Comparison of ENCODE assay signal across 29 cellular contexts in genomic region chr17:22273308-22273707, GRCh38.
"Had no signal": no experiment of that assay in that cellular context is flagged by ENCODE, and none has a peak within 500 bp of the region (broad histone marks: within the 10 kb centered on the region; RNA-seq: fewer than 3 reads in every experiment).

No MANE protein-coding gene starts in this region.

- DNase-seq: activated B cell treated with CpG ODN at 0.5 μM for 24 hours; activated CD4-positive, alpha-beta T cell treated with anti-CD3 and anti-CD28 coated beads for 48 hours; activated CD4-positive, alpha-beta T cell treated with anti-CD3 and anti-CD28 coated beads, Interleukin-2, amount 50 U/mL, for 1 hour; activated CD4-positive, alpha-beta T cell treated with anti-CD3 and anti-CD28 coated beads, Interleukin-2, amount 50 U/mL, for 48 hours; activated CD8-positive, alpha-beta memory T cell treated with anti-CD3 and anti-CD28 coated beads for 24 hours; activated CD8-positive, alpha-beta T cell treated with anti-CD3 and anti-CD28 coated beads for 36 hours; activated effector memory CD4-positive, alpha-beta T cell treated with Interleukin-2 at 50 U/mL for 16 hours; activated gamma-delta T cell treated with Interleukin-2 at 50 U/mL for 16 hours; activated naive CD4-positive, alpha-beta T cell treated with anti-CD3 and anti-CD28 coated beads, Interleukin-2, amount 50 U/mL, for 16 hours; activated naive CD4-positive, alpha-beta T cell treated with Interleukin-2 at 50 U/mL for 16 hours; activated T-cell treated with anti-CD3 and anti-CD28 coated beads, Interleukin-2, amount 50 U/mL, for 4 hours; amniotic stem cell; anterior cingulate cortex; brain microvascular endothelial cell; effector CD8-positive, alpha-beta T cell; esophagus squamous epithelium; foreskin melanocyte; T-helper 1 cell; T-helper 17 cell; T1000; WERI-Rb-1 had no signal

- ATAC-seq: activated CD4-positive, CD25-positive, alpha-beta regulatory T cell treated with anti-CD3 and anti-CD28 coated beads, Interleukin-2, amount 50 U/mL, for 24 hours; activated CD8-positive, alpha-beta T cell treated with anti-CD3 and anti-CD28 coated beads for 36 hours; activated T-cell treated with anti-CD3 and anti-CD28 coated beads, Interleukin-2, amount 50 U/mL, for 4 hours; activated T-helper 17 cell treated with anti-CD3 and anti-CD28 coated beads, Interleukin-2, amount 50 U/mL, for 72 hours; gastroesophageal sphincter; T-helper 17 cell had no signal

- H3K4me1 ChIP-seq: esophagus squamous epithelium, gastroesophageal sphincter had no signal

- H3K36me3 ChIP-seq: brain microvascular endothelial cell, esophagus squamous epithelium, gastroesophageal sphincter, WERI-Rb-1 had no signal

- H3K27ac ChIP-seq: brain microvascular endothelial cell, epithelial cell of prostate, esophagus squamous epithelium, gastroesophageal sphincter, WERI-Rb-1 had no signal

- H3K9me3 ChIP-seq: gastroesophageal sphincter had no signal

- H3K27me3 ChIP-seq: brain microvascular endothelial cell, esophagus squamous epithelium had no signal

- H3K4me3 ChIP-seq: esophagus squamous epithelium, gastroesophageal sphincter had no signal

- FAIRE-seq: astrocyte, colon, endometrium, endothelial cell of umbilical vein had no signal
